ENCODE assay signal across 9 cellular contexts in the genomic region with DNA sequence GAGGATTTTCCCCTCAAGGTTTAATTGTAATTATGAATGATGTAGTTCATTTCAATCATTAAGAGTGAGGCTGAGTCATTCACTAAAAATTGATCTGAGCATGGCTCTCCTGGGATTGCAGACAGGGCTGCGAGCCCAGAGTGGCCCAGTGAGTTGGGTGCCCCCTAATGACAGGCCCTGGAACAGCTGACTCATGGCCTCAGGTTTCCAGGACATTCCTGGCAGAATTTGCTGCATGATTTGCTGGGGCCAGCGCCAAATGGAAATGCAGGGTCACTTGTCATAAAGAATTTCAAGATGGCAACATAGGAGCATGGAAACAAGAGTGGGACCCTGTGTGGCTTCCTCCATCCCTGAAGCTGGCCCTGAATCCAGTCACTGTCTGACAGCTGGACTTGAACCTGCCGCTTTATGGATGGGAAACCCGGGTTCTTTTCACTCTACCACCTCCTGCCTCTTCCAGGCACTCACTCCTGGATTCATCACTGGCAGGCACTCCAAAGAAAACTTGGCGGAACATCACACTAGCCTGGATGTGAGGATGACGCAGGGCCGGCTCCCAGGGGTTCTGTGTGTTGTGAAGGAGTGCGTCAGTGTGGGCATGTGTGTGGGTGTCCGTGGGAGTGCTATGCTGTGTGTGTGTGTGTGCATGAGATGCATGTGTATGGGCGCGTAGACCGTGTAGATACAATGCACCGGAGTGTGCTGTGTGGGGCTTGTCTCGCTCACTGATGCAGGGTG. TPM values are rescaled to one million over a fixed set of nuclear protein-coding genes. Genes with fewer than 3 reads are reported as not detected.
DNase-seq lines count a peak whose midpoint lies in the region; FAIRE-seq and TF ChIP-seq lines count a peak whose summit lies in the region.
"Had no signal": no experiment of that assay in that cellular context is flagged by ENCODE, and none has a peak within 500 bp of the region (broad histone marks: within the 10 kb centered on the region; RNA-seq: fewer than 3 reads in every experiment).

No MANE protein-coding gene starts in this region.

- H3K79me2 ChIP-seq in keratinocyte (ENCODE audit: control insufficient read depth, insufficient read depth, low read length) = no peaks in the 10 kb centered on the region

- peaks cover 0 to 2% (median 0%) of the 10 kb centered on the region in 4 donors for H3K4me1 Mint-ChIP-seq in CD4-positive, alpha-beta memory T cell
- H3K4me1 Mint-ChIP-seq: CD8-positive, alpha-beta memory T cell had no signal

- no peaks in the 10 kb centered on the region for H4K20me1 ChIP-seq in keratinocyte (ENCODE audit: control insufficient read depth, extremely low read depth, insufficient read depth, low read length)

- no peak overlapping the region for H3K27ac Mint-ChIP-seq in CD4-positive, alpha-beta memory T cell
- H3K27ac Mint-ChIP-seq: CD8-positive, alpha-beta memory T cell had no signal

- no peak for TF ChIP-seq POLR2A in adrenal gland (IDR thresholded peaks at IDR 0.05)

- peaks cover 0 to 4% of the 10 kb centered on the region in 2 donors for H3K27me3 Mint-ChIP-seq in CD4-positive, alpha-beta memory T cell

- CTCF ChIA-PET in CD4-positive, alpha-beta memory T cell (lab: Charles Lee; ENCODE audit: partially characterized antibody) = no interaction called here

- intact Hi-C loops in adrenal gland (cut with DNase I) = loop anchor here in 1 of 2 donors (10.0 kb wide), 1 partner anchor 108 kb away; no protein-coding TSS in a partner anchor
- intact Hi-C loops in CD4-positive, alpha-beta memory T cell (cut with micrococcal nuclease) = no loop called here

- no peak for FAIRE-seq in keratinocyte (lab: Jason Lieb, UNC)

- H3K9me3 Mint-ChIP-seq in CD4-positive, alpha-beta memory T cell = peaks cover 0 to 2% (median 0%) of the 10 kb centered on the region in 8 donors
- H3K9me3 Mint-ChIP-seq: CD8-positive, alpha-beta memory T cell had no signal

- H2AFZ ChIP-seq in keratinocyte (ENCODE audit: control insufficient read depth, low read length) = no peak overlapping the region

- H3K4me3 ChIP-seq in MG63 (no peak overlapping the region), adrenal gland (no peak overlapping the region), keratinocyte (ENCODE audit: control insufficient read depth in 2 of 3, extremely low read depth in 1 of 3, insufficient read depth in 2 of 3, low read depth in 1 of 3, low read length in 3 of 3) (no peak overlapping the region)
- H3K4me3 ChIP-seq in CD4-positive, alpha-beta memory T cell (ENCODE audit: low read length in 2 of 2) = no peak overlapping the region

- no peak overlapping the region for H3K4me3 Mint-ChIP-seq in CD4-positive, alpha-beta memory T cell
- H3K4me3 Mint-ChIP-seq: CD8-positive, alpha-beta memory T cell had no signal

- H3K27me3 ChIP-seq in MG63 = no peaks in the 10 kb centered on the region
- H3K27me3 ChIP-seq in adrenal gland = no peaks in the 10 kb centered on the region
- H3K27me3 ChIP-seq in keratinocyte (ENCODE audit: control insufficient read depth, extremely low read depth, insufficient read depth, low read length) = no peaks in the 10 kb centered on the region
- no peaks in the 10 kb centered on the region for H3K27me3 ChIP-seq in CD4-positive, alpha-beta memory T cell (ENCODE audit: insufficient read depth, low read length)

- DNase-seq in NCI-H2171 treated with DMSO at 0.1 percent for 48 hours (lab: John Stamatoyannopoulos, UW) (peak; percentile 20), NCI-H2171 (lab: John Stamatoyannopoulos, UW) (no peak), MG63 (peak; percentile 71), adrenal gland (peak; percentile 74 to 93 (median 88)), keratinocyte (ENCODE audit: low read depth, low spot score) (peak; percentile 5), putamen (ENCODE audit: low spot score) (no peak)
- DNase-seq in CD4-positive, alpha-beta memory T cell = no peak
- DNase-seq in effector CD4-positive, alpha-beta T cell = no peak

- H3K4me1 ChIP-seq in adrenal gland (replicated peaks in 1 of 2) (peaks cover 0 to 6% of the 10 kb centered on the region in 2 donors), keratinocyte (ENCODE audit: control insufficient read depth, extremely low read depth, insufficient read depth, low read length) (no peaks in the 10 kb centered on the region)
- H3K4me1 ChIP-seq in CD4-positive, alpha-beta memory T cell (ENCODE audit: insufficient read depth, low read length) = no peaks in the 10 kb centered on the region

- no peak overlapping the region for H3K9ac ChIP-seq in keratinocyte (ENCODE audit: control insufficient read depth, extremely low read depth, insufficient read depth, low read length)

- H3K9me3 ChIP-seq in MG63 (no peaks in the 10 kb centered on the region), adrenal gland (replicated peaks in 1 of 3) (no peaks in the 10 kb centered on the region), keratinocyte (ENCODE audit: control insufficient read depth, low read depth, low read length) (no peaks in the 10 kb centered on the region)
- no peaks in the 10 kb centered on the region for H3K9me3 ChIP-seq in CD4-positive, alpha-beta memory T cell (ENCODE audit: control insufficient read depth in 1 of 2, low read length in 2 of 2)

- POLR2A ChIA-PET in CD4-positive, alpha-beta memory T cell (lab: Charles Lee; ENCODE audit: partially characterized antibody) = no interaction called here

- H3K36me3 ChIP-seq in MG63 (no peaks in the 10 kb centered on the region), adrenal gland (replicated peaks in 1 of 2) (no peaks in the 10 kb centered on the region), keratinocyte (ENCODE audit: control insufficient read depth in 2 of 2, extremely low read depth in 1 of 2, insufficient read depth in 2 of 2, low read length in 2 of 2) (no peaks in the 10 kb centered on the region)
- H3K36me3 ChIP-seq in CD4-positive, alpha-beta memory T cell (ENCODE audit: insufficient read depth, low read length) = no peaks in the 10 kb centered on the region

- no peaks in the 10 kb centered on the region for H3K9me1 ChIP-seq in keratinocyte (ENCODE audit: control insufficient read depth, extremely low read depth, insufficient read depth, low read length)

- no peaks in the 10 kb centered on the region for H3K36me3 Mint-ChIP-seq in CD4-positive, alpha-beta memory T cell
- H3K36me3 Mint-ChIP-seq: CD8-positive, alpha-beta memory T cell had no signal

- H3K27ac ChIP-seq in adrenal gland (peak overlapping the region in 1 of 5 donors; percentile 38), keratinocyte (ENCODE audit: control insufficient read depth, insufficient read depth, low read length) (no peak overlapping the region)
- H3K27ac ChIP-seq in CD4-positive, alpha-beta memory T cell (ENCODE audit: low read depth, low read length) = no peak overlapping the region

- H3K4me2 ChIP-seq in keratinocyte (ENCODE audit: control insufficient read depth, extremely low read depth, insufficient read depth, low read depth, low read length) = no peak overlapping the region

- dilution Hi-C loops in keratinocyte (cut with MboI; ENCODE audit: extremely low pct_ligation_motif_present, low sequenced_read_pairs) = no loop called here

- TF ChIP-seq CTCF in adrenal gland (IDR thresholded peaks at IDR 0.05) (peak; percentile 28 to 55 (median 46)), keratinocyte (optimal IDR thresholded peaks at IDR 0.05 in 1 of 3, IDR thresholded peaks at IDR 0.05 in 1 of 3, conservative IDR thresholded peaks at IDR 0.05 in 1 of 3; ENCODE audit: extremely low read depth in 1 of 3, insufficient read depth in 2 of 3, low read length in 3 of 3) (peak; percentile 60 to 79 (median 77))

- 83 to 87% (median 84%) methylated on average over 12 to 14 of the region's 14 CpGs for WGBS in adrenal gland, 4 donors

RNA-seq across cellular contexts. Expression of gene OTOF, which starts 15.2 kb away (rescaled TPM):
- not detected in 2 replicates for total RNA-seq in MG63 (2014; rRNA removed; shearing (Covaris generic); ENCODE audit: low replicate concordance)
- 1 to 10 TPM in 4 of 8 donors, under 1 TPM in 4; 0.18 to 2.0 (median 1.1) TPM for total RNA-seq in adrenal gland
- polyA plus RNA-seq in adrenal gland (1 to 10 TPM in 2 of 3 donors, under 1 TPM in 1; 0.33 to 1.6 (median 1.1) TPM), keratinocyte (not detected in 3 replicates)
- polyA plus RNA-seq in keratinocyte (2011; ENCODE audit: low read depth) = not detected
- polyA plus RNA-seq in keratinocyte (2011; cell fraction: cytosol; rRNA removed) = not detected in 2 replicates
- 0.03 TPM in 1 of 2 replicates, not detected in the other for polyA plus RNA-seq in keratinocyte (2011; cell fraction: nucleus; rRNA removed)
- polyA plus RNA-seq in keratinocyte (2012; ENCODE audit: low replicate concordance) = not detected in 2 replicates
- polyA minus RNA-seq in keratinocyte = not detected in 3 replicates
- polyA minus RNA-seq in keratinocyte (2011; cell fraction: cytosol; rRNA and poly(A)+ RNA removed) = not detected
- not detected in 2 replicates for polyA minus RNA-seq in keratinocyte (2011; cell fraction: nucleus; rRNA and poly(A)+ RNA removed)
- total RNA-seq in CD4-positive, alpha-beta memory T cell = under 1 TPM; 0.84 to 0.91 TPM
- polyA plus RNA-seq in CD4-positive, alpha-beta memory T cell = under 1 TPM; 0.55 to 0.82 TPM

Comparison
In these comparisons a context has a peak if more than half of its experiments do, and no peak if none do; other contexts are left out.
1. DNase-seq: peak in NCI-H2171 treated with DMSO at 0.1 percent for 48 hours (single experiment), MG63 (single experiment), adrenal gland (7 of 7) and keratinocyte (single experiment); none in NCI-H2171 (single experiment), CD4-positive, alpha-beta memory T cell (0 of 5), putamen (single experiment) and effector CD4-positive, alpha-beta T cell (single experiment).